Comparison of ENCODE assay signal across 11 cellular contexts in the genomic region with DNA sequence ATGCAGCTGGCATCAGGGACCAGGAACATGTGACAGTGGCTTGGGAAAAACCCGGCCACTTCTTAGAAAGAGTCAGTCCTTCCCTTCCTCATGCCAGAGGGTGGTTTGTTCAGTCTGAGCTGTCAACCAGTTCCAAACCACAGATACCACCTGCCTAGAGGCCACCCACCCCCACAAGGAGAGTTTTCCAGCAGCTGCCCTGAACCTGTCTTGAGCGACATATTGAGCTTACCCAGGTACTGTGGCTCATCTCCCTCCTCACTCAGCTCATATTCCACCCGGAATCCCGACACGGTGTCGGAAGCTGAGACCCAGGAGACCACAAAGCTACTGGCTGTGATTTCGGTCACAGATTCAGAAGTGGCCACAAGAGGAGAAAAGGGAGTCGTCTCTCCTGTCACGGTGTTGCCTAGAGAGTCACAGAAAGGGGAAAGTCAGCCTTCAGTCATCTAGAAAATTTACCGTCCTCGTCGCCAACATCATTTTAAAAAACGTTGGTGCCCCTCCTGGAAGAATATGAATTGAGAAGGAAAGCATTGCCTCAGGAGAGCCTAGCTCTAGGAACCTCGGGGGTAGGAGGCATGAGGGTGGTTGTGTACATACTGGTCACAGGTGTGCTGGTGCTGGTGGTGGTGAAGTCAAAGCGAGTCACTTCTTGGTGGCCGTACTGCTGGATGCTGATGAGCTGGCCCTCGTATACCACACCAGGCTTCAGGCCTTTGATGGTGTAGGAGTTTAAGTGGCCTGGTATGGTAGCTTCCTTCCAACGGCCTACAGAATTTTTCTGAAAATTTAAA. TPM values are rescaled to one million over a fixed set of nuclear protein-coding genes. Genes with fewer than 3 reads are reported as not detected.
A peak's percentile ranks its signal among the peaks of the same experiment; 100 is the strongest.
DNase-seq lines count a peak whose midpoint lies in the region; ATAC-seq, FAIRE-seq and TF ChIP-seq lines count a peak whose summit lies in the region.
"Had no signal": no experiment of that assay in that cellular context is flagged by ENCODE, and none has a peak within 500 bp of the region (broad histone marks: within the 10 kb centered on the region; RNA-seq: fewer than 3 reads in every experiment).

No MANE protein-coding gene starts in this region.

- H2AFZ ChIP-seq in trophoblast cell (ENCODE audit: insufficient read depth, low read length, poor library complexity), result no peak overlapping the region

- CTCF ChIA-PET in AG04450 (lab: Charles Lee), result interaction anchor here (0.6 to 1.6 kb wide), 3 partner anchors 14 to 510 kb away, joined by 4 to 7 read pairs (median 5); no protein-coding TSS in a partner anchor

- no peak overlapping the region for H3K4me2 ChIP-seq in trophoblast cell (ENCODE audit: low read length)

- FAIRE-seq in bronchial epithelial cell (lab: Jason Lieb, UNC), result no peak
- FAIRE-seq: K562 had no signal

- H3K4ac ChIP-seq in trophoblast cell (ENCODE audit: low read depth, low read length), result no peak overlapping the region

- no peak for ATAC-seq in GM18868 (IDR thresholded peaks at IDR 0.05; ENCODE audit: unreplicated experiment)
- ATAC-seq: K562, Panc1 had no signal

- DNase-seq in AG04450 (ENCODE audit: low read depth, low spot score) (no peak), LHCN-M2 (ENCODE audit: low read depth) (peak; percentile 53), bronchial epithelial cell (ENCODE audit: low read depth) (peak; percentile 38), trophoblast cell (peak; percentile 63 to 70), ACHN (no peak), putamen (ENCODE audit: low spot score) (no peak)
- DNase-seq in activated naive CD4-positive, alpha-beta T cell treated with anti-CD3 and anti-CD28 coated beads, Interleukin-2, amount 50 U/mL, for 16 hours, result no peak
- DNase-seq: GOT3 had no signal

- POLR2A ChIA-PET in AG04450 (lab: Yijun Ruan, JAX), result interaction anchor here (0.7 to 2.3 kb wide), 3 partner anchors 12 to 251 kb away, joined by 4 to 7 read pairs (median 5); no protein-coding TSS in a partner anchor

- H3K27me3 ChIP-seq in AG04450 (ENCODE audit: control insufficient read depth, insufficient read depth, low read length) (no peaks in the 10 kb centered on the region), bronchial epithelial cell (ENCODE audit: control insufficient read depth, insufficient read depth, low read length) (no peaks in the 10 kb centered on the region), trophoblast cell (ENCODE audit: insufficient read depth, low read length) (no peaks in the 10 kb centered on the region)

- H3K27ac ChIP-seq in AG04450 (ENCODE audit: low read depth, low read length) (peak overlapping the region; percentile 25), trophoblast cell (ENCODE audit: low read depth, low read length) (peak overlapping the region; percentile 43)

- H3K9me3 ChIP-seq in AG04450 (ENCODE audit: control insufficient read depth, insufficient read depth, low read length) (no peaks in the 10 kb centered on the region), trophoblast cell (ENCODE audit: insufficient read depth, low read depth, low read length) (no peaks in the 10 kb centered on the region)

- no peaks in the 10 kb centered on the region for H3K79me1 ChIP-seq in trophoblast cell (ENCODE audit: low read length)

- no peak overlapping the region for H3K9ac ChIP-seq in trophoblast cell (ENCODE audit: low read length)

- H2BK5ac ChIP-seq in trophoblast cell (ENCODE audit: low read depth, low read length, poor library complexity), result no peak overlapping the region

- H4K91ac ChIP-seq in trophoblast cell (ENCODE audit: low read depth, low read length), result no peak overlapping the region

- in situ Hi-C loops in ACHN (cut with HindIII; ENCODE audit: low pct_ligation_motif_present, low pct_unique_long_range_greater_than_20kb, low sequenced_read_pairs), result no loop called here

- H3K14ac ChIP-seq in trophoblast cell (ENCODE audit: low read length), result no peak overlapping the region

- H4K8ac ChIP-seq in trophoblast cell (ENCODE audit: low read depth, low read length), result peak overlapping the region; percentile 59

- H3K4me3 ChIP-seq in AG04450 (ENCODE audit: low read depth, low read length) (no peak overlapping the region), bronchial epithelial cell (ENCODE audit: low read depth, low read length) (no peak overlapping the region), trophoblast cell (ENCODE audit: low read depth, low read length) (no peak overlapping the region)
- H3K4me3 ChIP-seq: K562 had no signal

- no peak overlapping the region for H2BK120ac ChIP-seq in trophoblast cell (ENCODE audit: insufficient read depth, low read length, poor library complexity)

- peaks cover 0 to 2% of the 10 kb centered on the region in 2 experiments for H3K4me1 ChIP-seq in trophoblast cell (ENCODE audit: control insufficient read depth in 1 of 2, insufficient read depth in 2 of 2, low read length in 2 of 2)

- TF ChIP-seq CTCF in AG04450 (IDR thresholded peaks at IDR 0.05; ENCODE audit: low read depth, low read length) (no peak), bronchial epithelial cell (IDR thresholded peaks at IDR 0.05; ENCODE audit: insufficient read depth, low read length, severe bottlenecking) (no peak)

- peak overlapping the region; percentile 26 for H3K18ac ChIP-seq in trophoblast cell (ENCODE audit: low read length)

- no peaks in the 10 kb centered on the region for H3K79me2 ChIP-seq in trophoblast cell (ENCODE audit: control insufficient read depth, insufficient read depth, low read length, poor library complexity)

- H2BK12ac ChIP-seq in trophoblast cell (ENCODE audit: low read length), result no peak overlapping the region

- WGBS in trophoblast cell (ENCODE audit: extremely low coverage, insufficient coverage, insufficient read length), result no CpG with 5 or more reads among the region's 18 CpGs

- H4K12ac ChIP-seq in trophoblast cell (ENCODE audit: low read depth, low read length), result no peak overlapping the region

- no peak overlapping the region for H2AK5ac ChIP-seq in trophoblast cell (ENCODE audit: low read length)

- no peak overlapping the region for H3K23ac ChIP-seq in trophoblast cell (ENCODE audit: low read length)

- peaks cover 1% of the 10 kb centered on the region for H3K36me3 ChIP-seq in bronchial epithelial cell (ENCODE audit: control insufficient read depth, insufficient read depth, low read length)
- H3K36me3 ChIP-seq in trophoblast cell (ENCODE audit: control insufficient read depth in 1 of 2, insufficient read depth in 2 of 2, low read length in 2 of 2), result peaks cover 39 to 61% of the 10 kb centered on the region in 2 experiments

RNA-seq across cellular contexts. Expression of gene FN1, which starts 26.3 kb away (rescaled TPM):
- polyA plus RNA-seq in AG04450 (2011; rRNA removed), result 6,646 and 8,374 TPM in 2 replicates
- polyA minus RNA-seq in AG04450 (2011; rRNA and poly(A)+ RNA removed), result 8,900 and 10,922 TPM in 2 replicates
- total RNA-seq in LHCN-M2 (2014; rRNA removed), result 3,000 and 3,278 TPM in 2 replicates
- polyA plus RNA-seq in LHCN-M2 (2012), result 2,602 TPM
- total RNA-seq in bronchial epithelial cell, result 53.8 and 83.2 TPM in 2 replicates
- 3,568 and 4,026 TPM in 2 replicates for polyA plus RNA-seq in trophoblast cell (2013)

Comparison
In these comparisons a context has a peak if more than half of its experiments do, and no peak if none do; other contexts are left out.
1. DNase-seq: peak in LHCN-M2 (single experiment), bronchial epithelial cell (single experiment) and trophoblast cell (2 of 2); none in AG04450 (single experiment), ACHN (single experiment), putamen (single experiment) and activated naive CD4-positive, alpha-beta T cell treated with anti-CD3 and anti-CD28 coated beads, Interleukin-2, amount 50 U/mL, for 16 hours (single experiment).
2. RNA of gene FN1, which starts 26.3 kb away (total RNA-seq): 3,000 to 3,278 TPM in LHCN-M2; 53.8 to 83.2 TPM in bronchial epithelial cell; every median in the first group is over 10 times any median in the second.